In the genomic region with DNA sequence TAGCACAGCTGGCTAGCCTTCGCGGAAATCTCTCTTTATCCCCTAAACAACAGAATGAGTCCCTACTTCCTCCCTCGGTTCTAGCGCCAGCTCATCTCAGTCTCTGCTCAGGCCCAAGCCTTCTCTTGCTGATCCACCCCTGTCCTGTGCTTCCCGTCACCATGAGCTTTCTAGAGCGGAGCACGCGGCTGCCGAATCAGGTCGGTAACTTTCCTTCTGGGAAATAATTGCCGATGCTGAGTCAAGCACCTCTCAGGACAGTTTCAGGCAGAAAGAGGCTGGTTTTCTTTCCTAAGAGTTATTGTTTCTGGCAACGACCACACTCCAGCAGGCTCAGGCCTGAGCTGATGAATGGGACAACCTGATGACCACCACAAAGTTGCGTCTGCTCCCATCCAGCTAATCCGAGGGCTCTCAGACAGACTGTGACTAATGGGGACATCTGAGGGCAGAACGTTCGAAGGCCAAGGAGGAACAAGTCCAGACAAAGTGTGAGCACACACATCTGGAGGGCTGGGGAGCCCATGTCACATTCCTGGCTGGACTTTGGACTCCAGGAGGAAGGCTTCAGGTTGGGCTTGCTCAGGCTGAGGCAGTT, we compare ENCODE assay signal across 8 cellular contexts. TPM values are rescaled to one million over a fixed set of nuclear protein-coding genes. Genes with fewer than 3 reads are reported as not detected.
DNase-seq lines count a peak whose midpoint lies in the region; ATAC-seq lines count a peak whose summit lies in the region.

No MANE protein-coding gene starts in this region.

- H3K9me3 ChIP-seq in right cardiac atrium (ENCODE audit: control insufficient read depth, low read length): no peaks in the 10 kb centered on the region
- no peaks in the 10 kb centered on the region for H3K9me3 ChIP-seq in stomach smooth muscle (ENCODE audit: control insufficient read depth in 2 of 2, low read length in 2 of 2)

- H3K27ac Mint-ChIP-seq in activated CD4-positive, alpha-beta T cell treated with anti-CD3 and anti-CD28 coated beads for 36 hours: peak overlapping the region; percentile 77

- no peak overlapping the region for H3K9ac ChIP-seq in stomach smooth muscle (ENCODE audit: low read length in 2 of 2)

- POLR2A ChIA-PET in activated CD4-positive, alpha-beta T cell treated with anti-CD3 and anti-CD28 coated beads for 36 hours (lab: Charles Lee): interaction anchor here (0.6 to 2.3 kb wide), 2 partner anchors 19 to 332 kb away, joined by 4 to 7 read pairs; no protein-coding TSS in a partner anchor

- CTCF ChIA-PET in activated CD4-positive, alpha-beta T cell treated with anti-CD3 and anti-CD28 coated beads for 36 hours (lab: Charles Lee): interaction anchor here (0.9 to 2.2 kb wide), 3 partner anchors 9 to 81 kb away, joined by 4 to 9 read pairs (median 5); no protein-coding TSS in a partner anchor

- peaks cover 58% of the 10 kb centered on the region for H3K4me1 Mint-ChIP-seq in activated CD4-positive, alpha-beta T cell treated with anti-CD3 and anti-CD28 coated beads for 36 hours

- H3K27me3 ChIP-seq in right cardiac atrium (ENCODE audit: control insufficient read depth, insufficient read depth) (no peaks in the 10 kb centered on the region), stomach smooth muscle (ENCODE audit: control insufficient read depth in 1 of 2, insufficient read depth in 2 of 2, low read length in 2 of 2) (no peaks in the 10 kb centered on the region)

- intact Hi-C loops in activated CD4-positive, alpha-beta T cell treated with anti-CD3 and anti-CD28 coated beads for 36 hours (cut with DNase I, micrococcal nuclease): no loop called here
- intact Hi-C loops in right cardiac atrium (cut with DNase I): no loop called here
- intact Hi-C loops in sciatic nerve (cut with DNase I): no loop called here

- no peaks in the 10 kb centered on the region for H3K9me3 Mint-ChIP-seq in activated CD4-positive, alpha-beta T cell treated with anti-CD3 and anti-CD28 coated beads for 36 hours (ENCODE audit: low read depth)

- H3K4me1 ChIP-seq in right cardiac atrium (ENCODE audit: control insufficient read depth, insufficient read depth, low read length) (no peaks in the 10 kb centered on the region), stomach smooth muscle (ENCODE audit: control insufficient read depth, insufficient read depth, low read length) (peaks cover 33% of the 10 kb centered on the region)

- DNase-seq in activated CD4-positive, alpha-beta T cell treated with anti-CD3 and anti-CD28 coated beads for 36 hours: no peak
- no peak for DNase-seq in activated CD4-positive, alpha-beta T cell treated with anti-CD3 and anti-CD28 coated beads for 4 hours
- DNase-seq in amniotic epithelial cell (ENCODE audit: low read depth): peak; percentile 52
- DNase-seq in right cardiac atrium: peak in 2 of 3 donors; percentile 55 to 58
- no peak for DNase-seq in NCI-H2081 treated with DMSO at 0.1 percent for 48 hours (lab: John Stamatoyannopoulos, UW)
- DNase-seq in SW480 (ENCODE audit: low spot score): no peak
- DNase-seq in sciatic nerve (ENCODE audit: low spot score): no peak

- H3K4me3 Mint-ChIP-seq in activated CD4-positive, alpha-beta T cell treated with anti-CD3 and anti-CD28 coated beads for 36 hours: no peak overlapping the region

- H3K36me3 ChIP-seq in stomach smooth muscle (ENCODE audit: control insufficient read depth in 2 of 2, insufficient read depth in 2 of 2, low read length in 2 of 2): no peaks in the 10 kb centered on the region

- peak; percentile 22 for ATAC-seq in activated CD4-positive, alpha-beta T cell treated with anti-CD3 and anti-CD28 coated beads for 36 hours
- ATAC-seq in right cardiac atrium (peak; percentile 30 to 79), sciatic nerve (no peak)

- WGBS in right cardiac atrium: 49% methylated on average over 16 of the region's 16 CpGs

- H3K4me3 ChIP-seq in right cardiac atrium (ENCODE audit: low read length): no peak overlapping the region
- H3K4me3 ChIP-seq in stomach smooth muscle (ENCODE audit: low read length in 2 of 2): no peak overlapping the region

- no peak overlapping the region for H3K27ac ChIP-seq in right cardiac atrium (ENCODE audit: low read length)
- H3K27ac ChIP-seq in stomach smooth muscle (ENCODE audit: low read length): peak overlapping the region; percentile 31

- H3K27me3 Mint-ChIP-seq in activated CD4-positive, alpha-beta T cell treated with anti-CD3 and anti-CD28 coated beads for 36 hours: no peaks in the 10 kb centered on the region

- H3K36me3 Mint-ChIP-seq in activated CD4-positive, alpha-beta T cell treated with anti-CD3 and anti-CD28 coated beads for 36 hours (ENCODE audit: low read depth): no peaks in the 10 kb centered on the region

RNA-seq across cellular contexts. Expression of a gene that starts 13.6 kb away (rescaled TPM):
- total RNA-seq in activated CD4-positive, alpha-beta T cell treated with anti-CD3 and anti-CD28 coated beads for 36 hours: 10 to 100 TPM in 1 of 2 experiments, 1 to 10 TPM in 1; 9.4 to 11.2 TPM
- total RNA-seq in right cardiac atrium (1 to 10 TPM in 1 of 4 donors, under 1 TPM in 3; 0.63 to 1.0 (median 0.80) TPM), sciatic nerve (1.6 TPM)
- 0.25 TPM for polyA plus RNA-seq in right cardiac atrium

Comparison
In these comparisons a context has a peak if more than half of its experiments do, and no peak if none do; other contexts are left out.
1. DNase-seq: peak in amniotic epithelial cell (single experiment) and right cardiac atrium (2 of 3); none in activated CD4-positive, alpha-beta T cell treated with anti-CD3 and anti-CD28 coated beads for 36 hours (single experiment), activated CD4-positive, alpha-beta T cell treated with anti-CD3 and anti-CD28 coated beads for 4 hours (0 of 2), NCI-H2081 treated with DMSO at 0.1 percent for 48 hours (single experiment), SW480 (single experiment) and sciatic nerve (single experiment).